ENCODE assay signal across 8 cellular contexts in genomic region chr3:23916886-23917815, GRCh38. TPM values are rescaled to one million over a fixed set of nuclear protein-coding genes. Genes with fewer than 3 reads are reported as not detected.
A peak's percentile ranks its signal among the peaks of the same experiment; 100 is the strongest.
DNase-seq lines count a peak whose midpoint lies in the region; ATAC-seq and TF ChIP-seq lines count a peak whose summit lies in the region.

TSS of gene NKIRAS1 (minus strand) at chr3:23916990. CDS start at chr3:23910904, 6,086 bp downstream.
TSS of gene RPL15 (plus strand) at chr3:23917132. CDS start at chr3:23917860, 728 bp downstream.

- peak in 1 of 4 donors; percentile 82 for TF ChIP-seq EP300 in upper lobe of left lung (IDR thresholded peaks at IDR 0.05)

- intact Hi-C loops in heart left ventricle (cut with DNase I) (loop anchor here in 5 of 10 donors (1.0 to 2.0 kb wide), 3 partner anchors 28 to 30 kb away; partner anchors contain the start of gene NR1D2 (in 4 of the 5)), posterior cingulate gyrus (cut with DNase I) (loop anchor here (1.0 to 10.0 kb wide), 2 partner anchors 28 to 82 kb away; partner anchors contain the start of gene NR1D2)

- H3K4me3 ChIP-seq in heart left ventricle (peak within 1 kb of the TSS; percentile 76 to 99 (median 85)), upper lobe of left lung (peak within 1 kb of the TSS; percentile 86 to 96 (median 90))

- H3K27ac ChIP-seq in adipose tissue (ENCODE audit: low read depth, low read length) (peak within 1 kb of the TSS; percentile 42), heart left ventricle (peak within 1 kb of the TSS; percentile 66 to 96 (median 92)), upper lobe of left lung (peak within 1 kb of the TSS; percentile 90 to 97 (median 96))

- H3K9me3 ChIP-seq in heart left ventricle, result no peaks in the 10 kb centered on the region
- no peaks in the 10 kb centered on the region for H3K9me3 ChIP-seq in upper lobe of left lung

- TF ChIP-seq POLR2A in heart left ventricle (IDR thresholded peaks at IDR 0.05) (peak; percentile 58 to 96), upper lobe of left lung (IDR thresholded peaks at IDR 0.05) (peak; percentile 88 to 98 (median 96))

- ATAC-seq in HG02759 (IDR thresholded peaks at IDR 0.05; ENCODE audit: unreplicated experiment), result peak; percentile 92
- ATAC-seq in heart left ventricle, result peak; percentile 98 to 99 (median 99)
- peak; percentile 99 for ATAC-seq in upper lobe of left lung (ENCODE audit: low FRiP score in 2 of 2)

- H3K27me3 ChIP-seq in heart left ventricle (no peaks in the 10 kb centered on the region), upper lobe of left lung (no peaks in the 10 kb centered on the region)

- WGBS in adipose tissue, 3 donors, result 0% methylated on average over 70 to 71 of the region's 71 CpGs
- WGBS in heart left ventricle, 4 donors, result 0 to 1% (median 0%) methylated on average over 26 to 71 of the region's 71 CpGs
- WGBS in upper lobe of left lung, 2 donors, result 0 to 1% methylated on average over 16 to 52 of the region's 71 CpGs

- H3K4me1 ChIP-seq in heart left ventricle, result peaks cover 7 to 48% (median 25%) of the 10 kb centered on the region in 12 donors
- peaks cover 11 to 48% (median 26%) of the 10 kb centered on the region in 4 donors for H3K4me1 ChIP-seq in upper lobe of left lung

- peak; percentile 89 to 96 (median 91) for DNase-seq in NCI-H1417 (lab: John Stamatoyannopoulos, UW)
- DNase-seq in SW 1271 (lab: John Stamatoyannopoulos, UW), result peak; percentile 92 to 98
- peak; percentile 97 to 99 (median 98) for DNase-seq in heart left ventricle
- DNase-seq in posterior cingulate gyrus, result peak; percentile 94 to 99 (median 96)
- peak; percentile 96 to 98 for DNase-seq in upper lobe of left lung

- H3K36me3 ChIP-seq in heart left ventricle (peaks cover 0 to 43% (median 42%) of the 10 kb centered on the region in 9 donors), upper lobe of left lung (peaks cover 11 to 40% (median 21%) of the 10 kb centered on the region in 4 donors)

- peak; percentile 35 for TF ChIP-seq CTCF in GM12873 (IDR thresholded peaks at IDR 0.05; ENCODE audit: insufficient read depth, low read depth, low read length, missing control alignments)
- TF ChIP-seq CTCF in heart left ventricle (IDR thresholded peaks at IDR 0.05), result peak; percentile 40 to 73 (median 52)
- TF ChIP-seq CTCF in upper lobe of left lung (IDR thresholded peaks at IDR 0.05), result peak; percentile 49 to 99 (median 94)

RNA-seq across cellular contexts. Expression of gene NKIRAS1, which starts in this region (rescaled TPM):
- polyA plus RNA-seq in adipose tissue (10 to 100 TPM in 1 of 3 donors, 1 to 10 TPM in 2; 4.1 to 11.8 (median 7.8) TPM), heart left ventricle (10 to 100 TPM; 13.3 to 17.8 TPM)
- total RNA-seq in heart left ventricle (10 to 100 TPM; 15.2 to 23.2 (median 18.8) TPM), upper lobe of left lung (10 to 100 TPM in 3 of 6 donors, 1 to 10 TPM in 3; 3.1 to 18.0 (median 9.1) TPM)

RNA-seq across cellular contexts. Expression of gene RPL15, which starts in this region (rescaled TPM):
- 1,000 to 10,000 TPM; 2,587 to 4,221 (median 3,241) TPM for polyA plus RNA-seq in adipose tissue
- 1,000 to 10,000 TPM in 4 of 9 donors, 100 to 1,000 TPM in 5; 834 to 1,126 (median 995) TPM for total RNA-seq in heart left ventricle
- 1,000 to 10,000 TPM; 1,262 to 3,123 TPM for polyA plus RNA-seq in heart left ventricle
- total RNA-seq in upper lobe of left lung, result 1,000 to 10,000 TPM in 4 of 6 donors, 100 to 1,000 TPM in 2; 326 to 1,968 (median 1,284) TPM

Comparison
In these comparisons a context has a peak if more than half of its experiments do, and no peak if none do; other contexts are left out.
1. Peak in every context shown above with its lines: DNase-seq, ATAC-seq, H3K4me3 ChIP-seq and H3K27ac ChIP-seq.
2. CTCF ChIP-seq: peak in every context shown above with its lines; median percentile 94 in upper lobe of left lung; 52 in heart left ventricle; 35 in GM12873.
3. H3K27ac ChIP-seq: peak in every context shown above with its lines; median percentile 96 in upper lobe of left lung; 92 in heart left ventricle; 42 in adipose tissue.